In the genomic region with DNA sequence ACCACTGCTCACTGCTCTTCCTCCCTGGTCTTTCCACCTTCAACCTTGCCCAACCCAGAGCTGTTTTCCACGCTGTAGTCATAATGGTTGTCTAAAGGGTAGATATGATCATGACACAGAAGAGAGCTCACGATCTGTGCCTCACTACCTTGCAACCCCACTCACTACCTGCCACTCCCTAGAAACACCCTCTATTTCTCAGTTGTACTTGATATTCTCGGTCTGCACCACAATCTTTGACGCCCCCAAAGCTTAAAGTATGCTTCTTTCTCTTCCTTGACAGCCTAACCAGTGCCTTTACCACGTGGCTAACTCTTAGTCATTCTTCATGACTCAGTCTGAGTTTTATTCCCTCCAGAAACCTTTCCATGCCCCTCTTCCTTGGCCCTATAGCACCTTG, we compare ENCODE assay signal across 12 cellular contexts. TPM values are rescaled to one million over a fixed set of nuclear protein-coding genes. Genes with fewer than 3 reads are reported as not detected.
DNase-seq lines count a peak whose midpoint lies in the region; ATAC-seq and TF ChIP-seq lines count a peak whose summit lies in the region.
"Had no signal": no experiment of that assay in that cellular context is flagged by ENCODE, and none has a peak within 500 bp of the region (broad histone marks: within the 10 kb centered on the region; RNA-seq: fewer than 3 reads in every experiment).

No MANE protein-coding gene starts in this region.

- no peaks in the 10 kb centered on the region for H3K27me3 ChIP-seq in lower lobe of right lung (ENCODE audit: low read depth)
- H3K27me3 ChIP-seq: tibial artery had no signal

- intact Hi-C loops in head of caudate nucleus (cut with DNase I): no loop called here
- intact Hi-C loops in lower lobe of right lung (cut with DNase I): no loop called here

- peak; percentile 2 for DNase-seq in stimulated activated CD4-positive, alpha-beta T cell treated with anti-CD3 and anti-CD28 coated beads, Interleukin-12 subunit alpha, Interleukin-12 subunit beta, amount 100 ng/mL, for 4 hours
- no peak for DNase-seq in stimulated activated CD4-positive, alpha-beta T cell treated with anti-CD3 and anti-CD28 coated beads, Interleukin-2, amount 100 ng/mL, for 48 hours
- DNase-seq in activated T-cell treated with anti-CD3 and anti-CD28 coated beads, Interleukin-2, amount 50 U/mL, for 48 hours: peak; percentile 29 to 39
- peak in 30 of 42 donors; percentile 7 to 87 (median 52) for DNase-seq in head of caudate nucleus
- DNase-seq in lower lobe of right lung: no peak
- no peak for DNase-seq in NCI-H446 treated with DMSO at 0.1 percent for 48 hours (lab: John Stamatoyannopoulos, UW)
- DNase-seq in SW 1271 (lab: John Stamatoyannopoulos, UW): no peak
- DNase-seq: effector CD8-positive, alpha-beta T cell; mesendoderm; tibial artery had no signal

- no peaks in the 10 kb centered on the region for H3K36me3 ChIP-seq in lower lobe of right lung
- H3K36me3 ChIP-seq: tibial artery had no signal

- ATAC-seq in lower lobe of right lung (no peak), GM21529 (IDR thresholded peaks at IDR 0.05; ENCODE audit: unreplicated experiment) (no peak)

- H3K27ac ChIP-seq in lower lobe of right lung: no peak overlapping the region
- H3K27ac ChIP-seq: tibial artery had no signal

- no peak for TF ChIP-seq CTCF in lower lobe of right lung (IDR thresholded peaks at IDR 0.05)

- no peaks in the 10 kb centered on the region for H3K9me3 ChIP-seq in lower lobe of right lung
- H3K9me3 ChIP-seq: tibial artery had no signal

- H3K4me1 ChIP-seq in lower lobe of right lung: peaks cover 13% of the 10 kb centered on the region

- no peak overlapping the region for H3K4me3 ChIP-seq in lower lobe of right lung
- H3K4me3 ChIP-seq: smooth muscle cell, tibial artery had no signal

RNA-seq across cellular contexts. Expression of gene FGF14, which starts 9.0 kb away (rescaled TPM):
- 5.0 TPM for total RNA-seq in lower lobe of right lung
- total RNA-seq: smooth muscle cell had no signal

Comparison
In these comparisons a context has a peak if more than half of its experiments do, and no peak if none do; other contexts are left out.
1. DNase-seq: peak in stimulated activated CD4-positive, alpha-beta T cell treated with anti-CD3 and anti-CD28 coated beads, Interleukin-12 subunit alpha, Interleukin-12 subunit beta, amount 100 ng/mL, for 4 hours (single experiment), activated T-cell treated with anti-CD3 and anti-CD28 coated beads, Interleukin-2, amount 50 U/mL, for 48 hours (2 of 2) and head of caudate nucleus (30 of 42); none in stimulated activated CD4-positive, alpha-beta T cell treated with anti-CD3 and anti-CD28 coated beads, Interleukin-2, amount 100 ng/mL, for 48 hours (0 of 2), lower lobe of right lung (single experiment), NCI-H446 treated with DMSO at 0.1 percent for 48 hours (single experiment) and SW 1271 (0 of 2).